ENCODE assay signal across 10 cellular contexts in the genomic region with DNA sequence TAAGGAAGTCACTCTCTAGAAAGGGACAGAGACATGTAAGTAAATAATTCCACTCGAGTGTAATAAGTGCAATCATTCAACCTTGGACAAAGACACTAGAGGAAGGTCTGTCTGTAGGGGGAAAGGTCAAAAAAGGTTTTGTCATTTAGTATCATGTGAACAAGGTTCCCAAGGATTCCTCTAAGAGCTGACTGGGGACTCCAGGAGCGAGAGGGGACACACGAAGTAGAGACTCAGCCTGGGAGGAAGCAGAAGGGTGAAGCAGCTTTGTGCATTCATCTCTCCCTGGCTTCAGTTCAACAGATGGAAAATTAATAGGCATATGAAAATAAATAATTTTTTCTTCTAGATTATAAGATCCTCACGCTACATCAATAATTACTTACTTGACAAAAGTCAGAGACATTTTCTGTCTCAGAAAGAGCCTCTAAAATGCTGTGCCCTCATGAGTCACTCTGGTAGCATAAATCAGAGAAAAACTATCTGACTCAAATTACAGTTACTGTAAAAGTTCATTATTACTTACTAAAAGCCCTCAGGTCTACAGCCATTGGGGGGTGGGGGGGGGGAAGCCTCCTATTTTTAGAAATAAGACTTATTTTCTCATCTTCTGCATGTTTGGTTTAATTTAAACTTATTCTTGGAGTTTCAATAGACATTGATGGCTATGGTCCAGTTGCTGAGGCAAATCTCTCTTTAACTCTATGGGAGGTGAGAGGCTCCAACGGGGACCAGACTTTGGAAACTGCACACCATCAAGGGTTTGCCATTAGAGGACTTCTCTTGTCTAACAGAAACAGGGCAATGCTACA.
DNase-seq lines count a peak whose midpoint lies in the region; ATAC-seq and TF ChIP-seq lines count a peak whose summit lies in the region.
"Had no signal": no experiment of that assay in that cellular context is flagged by ENCODE, and none has a peak within 500 bp of the region (broad histone marks: within the 10 kb centered on the region; RNA-seq: fewer than 3 reads in every experiment).

No MANE protein-coding gene starts in this region.

- H3K36me3 ChIP-seq in left lung (no peaks in the 10 kb centered on the region), vagina (no peaks in the 10 kb centered on the region)

- TF ChIP-seq POLR2A in vagina (IDR thresholded peaks at IDR 0.05) = no peak

- H3K9me3 Mint-ChIP-seq in activated naive CD8-positive, alpha-beta T cell (ENCODE audit: low read depth) = no peaks in the 10 kb centered on the region
- H3K9me3 Mint-ChIP-seq: immature natural killer cell had no signal

- H3K27ac ChIP-seq in left lung = peak overlapping the region; percentile 73 to 79
- peak overlapping the region; percentile 41 for H3K27ac ChIP-seq in vagina

- H3K4me1 ChIP-seq in left lung (peaks cover 60 to 86% of the 10 kb centered on the region in 2 donors), vagina (peaks cover 76% of the 10 kb centered on the region)

- intact Hi-C loops in left lung (cut with DNase I) (no loop called here), vagina (cut with DNase I) (no loop called here)

- no peak for TF ChIP-seq CTCF in left lung (IDR thresholded peaks at IDR 0.05)
- TF ChIP-seq CTCF in vagina (IDR thresholded peaks at IDR 0.05) = no peak

- ATAC-seq in left lung = no peak

- peaks cover 16% of the 10 kb centered on the region for H3K36me3 Mint-ChIP-seq in activated naive CD8-positive, alpha-beta T cell
- H3K36me3 Mint-ChIP-seq: immature natural killer cell had no signal

- H3K27me3 ChIP-seq in left lung (no peaks in the 10 kb centered on the region), vagina (no peaks in the 10 kb centered on the region)

- H3K9me3 ChIP-seq in left lung = no peaks in the 10 kb centered on the region
- H3K9me3 ChIP-seq in vagina = no peaks in the 10 kb centered on the region

- H3K27me3 Mint-ChIP-seq in activated naive CD8-positive, alpha-beta T cell = no peaks in the 10 kb centered on the region

- H3K4me1 Mint-ChIP-seq in activated naive CD8-positive, alpha-beta T cell (ENCODE audit: low read depth) = peaks cover 91% of the 10 kb centered on the region

- H3K4me3 ChIP-seq in left lung (no peak overlapping the region), vagina (no peak overlapping the region)

- peak overlapping the region; percentile 78 for H3K4me3 Mint-ChIP-seq in activated naive CD8-positive, alpha-beta T cell

- DNase-seq in stimulated activated naive CD4-positive, alpha-beta T cell treated with Interleukin-2 at 50 U/mL for 16 hours (lab: John Stamatoyannopoulos, UW) = peak; percentile 57
- DNase-seq in stimulated activated naive CD4-positive, alpha-beta T cell (lab: John Stamatoyannopoulos, UW) = no peak
- no peak for DNase-seq in left lung
- DNase-seq in vagina (ENCODE audit: extremely low spot score in 2 of 2) = peak in 1 of 2 donors; percentile 49
- no peak for DNase-seq in AML-193 (lab: John Stamatoyannopoulos, UW)
- DNase-seq in anterior cingulate cortex (lab: John Stamatoyannopoulos, UW) = no peak
- DNase-seq in cortex of kidney (lab: John Stamatoyannopoulos, UW) = no peak
- DNase-seq: immature natural killer cell, SHP77 had no signal

- peak overlapping the region; percentile 98 for H3K27ac Mint-ChIP-seq in activated naive CD8-positive, alpha-beta T cell
